In genomic region chr2:210859314-210859713, GRCh38 we compare ENCODE assay signal across 28 cellular contexts.
"Had no signal": no experiment of that assay in that cellular context is flagged by ENCODE, and none has a peak within 500 bp of the region (broad histone marks: within the 10 kb centered on the region; RNA-seq: fewer than 3 reads in every experiment).

No MANE protein-coding gene starts in this region.

- H3K36me3 Mint-ChIP-seq: activated naive CD4-positive, alpha-beta T cell treated with anti-CD3 and anti-CD28 coated beads, Interleukin-2, amount 50 U/mL, for 72 hours had no signal

- DNase-seq: activated B cell treated with CpG ODN at 0.5 μM for 24 hours; activated CD4-positive, alpha-beta T cell treated with anti-CD3 and anti-CD28 coated beads for 1 hour; activated CD4-positive, alpha-beta T cell treated with anti-CD3 and anti-CD28 coated beads, Interleukin-2, amount 10 ng/mL, durations not matched to agents 24 days and 14 days; activated CD4-positive, alpha-beta T cell treated with anti-CD3 and anti-CD28 coated beads, Interleukin-2, amount 50 U/mL, for 48 hours; activated CD8-positive, alpha-beta memory T cell treated with anti-CD3 and anti-CD28 coated beads for 24 hours; activated effector memory CD4-positive, alpha-beta T cell treated with anti-CD3 and anti-CD28 coated beads, Interleukin-2, amount 50 U/mL, for 16 hours; activated naive CD4-positive, alpha-beta T cell treated with Interleukin-2 at 50 U/mL for 16 hours; activated naive CD8-positive, alpha-beta T cell treated with anti-CD3 and anti-CD28 coated beads, Interleukin-2, amount 50 U/mL, for 24 hours; activated T-cell treated with anti-CD3 and anti-CD28 coated beads, Interleukin-2, amount 50 U/mL, for 4 hours; amniotic stem cell; body of pancreas; central memory CD4-positive, alpha-beta T cell; KG1; MV-4-11; NCI-H1105; NCI-H1436; NCI-H2029; NCI-H226; NCI-H510A; NCI-H526 treated with DMSO at 0.1 percent for 48 hours; Peyer's patch; SHP77; SW 1271 had no signal

- H3K4me3 Mint-ChIP-seq: activated B cell treated with CpG ODN at 0.5 μM for 24 hours; activated CD4-positive, alpha-beta T cell treated with anti-CD3 and anti-CD28 coated beads, Interleukin-2, amount 10 ng/mL, durations not matched to agents 24 days and 14 days; activated naive CD8-positive, alpha-beta T cell treated with anti-CD3 and anti-CD28 coated beads, Interleukin-2, amount 50 U/mL, for 24 hours; activated T-cell treated with anti-CD3 and anti-CD28 coated beads, Interleukin-2, amount 50 U/mL, for 4 hours; T-helper 1 cell treated with Interleukin-12 subunit alpha and Interleukin-12 subunit beta and Interleukin-4 antibody, amounts not matched to agents 30 μg/mL and 1 μg/mL, for 36 hours had no signal

- H3K4me1 Mint-ChIP-seq: activated B cell treated with CpG ODN at 0.5 μM for 24 hours; activated CD4-positive, alpha-beta T cell treated with anti-CD3 and anti-CD28 coated beads, Interleukin-2, amount 10 ng/mL, durations not matched to agents 24 days and 14 days; activated naive CD8-positive, alpha-beta T cell treated with anti-CD3 and anti-CD28 coated beads, Interleukin-2, amount 50 U/mL, for 24 hours had no signal

- H3K9me3 ChIP-seq: ascending aorta, body of pancreas, Peyer's patch, SJSA1 had no signal

- H3K27me3 ChIP-seq: ascending aorta, body of pancreas, Peyer's patch, SJSA1 had no signal

- H3K27ac ChIP-seq: ascending aorta, body of pancreas, coronary artery, Peyer's patch, SJSA1 had no signal

- H3K27ac Mint-ChIP-seq: activated B cell treated with CpG ODN at 0.5 μM for 24 hours; activated CD4-positive, alpha-beta T cell treated with anti-CD3 and anti-CD28 coated beads, Interleukin-2, amount 10 ng/mL, durations not matched to agents 24 days and 14 days; activated naive CD4-positive, alpha-beta T cell treated with anti-CD3 and anti-CD28 coated beads, Interleukin-2, amount 50 U/mL, for 72 hours; activated naive CD8-positive, alpha-beta T cell treated with anti-CD3 and anti-CD28 coated beads, Interleukin-2, amount 50 U/mL, for 24 hours; T-helper 1 cell treated with Interleukin-12 subunit alpha and Interleukin-12 subunit beta and Interleukin-4 antibody, amounts not matched to agents 30 μg/mL and 1 μg/mL, for 36 hours had no signal

- H3K36me3 ChIP-seq: ascending aorta, Peyer's patch, SJSA1 had no signal

- H3K9me3 Mint-ChIP-seq: activated B cell treated with CpG ODN at 0.5 μM for 24 hours; activated CD4-positive, alpha-beta T cell treated with anti-CD3 and anti-CD28 coated beads, Interleukin-2, amount 10 ng/mL, durations not matched to agents 24 days and 14 days; activated naive CD8-positive, alpha-beta T cell treated with anti-CD3 and anti-CD28 coated beads, Interleukin-2, amount 50 U/mL, for 24 hours; activated T-cell treated with anti-CD3 and anti-CD28 coated beads, Interleukin-2, amount 50 U/mL, for 4 hours; T-helper 1 cell treated with Interleukin-12 subunit alpha and Interleukin-12 subunit beta and Interleukin-4 antibody, amounts not matched to agents 30 μg/mL and 1 μg/mL, for 36 hours had no signal

- H3K4me1 ChIP-seq: body of pancreas, Peyer's patch, SJSA1 had no signal

- H3K4me3 ChIP-seq: ascending aorta, body of pancreas, coronary artery, Peyer's patch, SJSA1 had no signal

- H3K27me3 Mint-ChIP-seq: activated B cell treated with CpG ODN at 0.5 μM for 24 hours; activated CD4-positive, alpha-beta T cell treated with anti-CD3 and anti-CD28 coated beads, Interleukin-2, amount 10 ng/mL, durations not matched to agents 24 days and 14 days; activated naive CD8-positive, alpha-beta T cell treated with anti-CD3 and anti-CD28 coated beads, Interleukin-2, amount 50 U/mL, for 24 hours had no signal
